Comparison of ENCODE assay signal across 2 cellular contexts in the genomic region with DNA sequence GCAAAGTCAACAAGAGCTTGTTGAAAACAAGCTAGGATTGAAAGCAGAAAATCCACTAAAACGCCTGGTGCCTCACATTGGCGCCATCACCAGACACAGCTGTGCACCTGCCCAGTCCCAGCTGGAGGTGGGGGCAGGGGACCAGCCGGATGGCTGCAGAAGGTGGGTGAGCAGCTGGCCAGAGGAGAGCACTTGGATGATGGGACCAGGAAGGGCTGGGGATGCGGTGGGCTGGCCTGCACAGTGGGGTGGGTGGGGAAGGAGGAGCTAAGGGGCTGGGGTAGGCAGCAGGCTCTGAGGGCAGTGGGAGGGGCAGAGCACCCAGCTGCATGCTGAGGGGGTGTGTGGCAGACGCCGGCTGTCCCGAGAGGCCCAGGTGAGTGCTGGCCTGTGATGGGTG.
TF ChIP-seq lines count a peak whose summit lies in the region.

No MANE protein-coding gene starts in this region.

TF ChIP-seq in HEK293, 187 proteins besides CTCF, POLR2A, EP300 and RAD21 (continued from another document):
- TF ChIP-seq, protein P1, sequence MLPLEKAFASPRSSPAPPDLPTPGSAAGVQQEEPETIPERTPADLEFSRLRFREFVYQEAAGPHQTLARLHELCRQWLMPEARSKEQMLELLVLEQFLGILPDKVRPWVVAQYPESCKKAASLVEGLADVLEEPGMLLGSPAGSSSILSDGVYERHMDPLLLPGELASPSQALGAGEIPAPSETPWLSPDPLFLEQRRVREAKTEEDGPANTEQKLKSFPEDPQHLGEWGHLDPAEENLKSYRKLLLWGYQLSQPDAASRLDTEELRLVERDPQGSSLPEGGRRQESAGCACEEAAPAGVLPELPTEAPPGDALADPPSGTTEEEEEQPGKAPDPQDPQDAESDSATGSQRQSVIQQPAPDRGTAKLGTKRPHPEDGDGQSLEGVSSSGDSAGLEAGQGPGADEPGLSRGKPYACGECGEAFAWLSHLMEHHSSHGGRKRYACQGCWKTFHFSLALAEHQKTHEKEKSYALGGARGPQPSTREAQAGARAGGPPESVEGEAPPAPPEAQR (tag by site-specific recombination; IDR thresholded peaks at IDR 0.05) = no peak
- peak; percentile 15; the same call in 1 of the 2 replicates for TF ChIP-seq ZFHX2 (tag by site-specific recombination; conservative IDR thresholded peaks at IDR 0.05)

TF ChIP-seq in WTC11, 78 proteins besides CTCF, POLR2A, EP300 and RAD21 (continued from another document):
- TF ChIP-seq, protein P2, sequence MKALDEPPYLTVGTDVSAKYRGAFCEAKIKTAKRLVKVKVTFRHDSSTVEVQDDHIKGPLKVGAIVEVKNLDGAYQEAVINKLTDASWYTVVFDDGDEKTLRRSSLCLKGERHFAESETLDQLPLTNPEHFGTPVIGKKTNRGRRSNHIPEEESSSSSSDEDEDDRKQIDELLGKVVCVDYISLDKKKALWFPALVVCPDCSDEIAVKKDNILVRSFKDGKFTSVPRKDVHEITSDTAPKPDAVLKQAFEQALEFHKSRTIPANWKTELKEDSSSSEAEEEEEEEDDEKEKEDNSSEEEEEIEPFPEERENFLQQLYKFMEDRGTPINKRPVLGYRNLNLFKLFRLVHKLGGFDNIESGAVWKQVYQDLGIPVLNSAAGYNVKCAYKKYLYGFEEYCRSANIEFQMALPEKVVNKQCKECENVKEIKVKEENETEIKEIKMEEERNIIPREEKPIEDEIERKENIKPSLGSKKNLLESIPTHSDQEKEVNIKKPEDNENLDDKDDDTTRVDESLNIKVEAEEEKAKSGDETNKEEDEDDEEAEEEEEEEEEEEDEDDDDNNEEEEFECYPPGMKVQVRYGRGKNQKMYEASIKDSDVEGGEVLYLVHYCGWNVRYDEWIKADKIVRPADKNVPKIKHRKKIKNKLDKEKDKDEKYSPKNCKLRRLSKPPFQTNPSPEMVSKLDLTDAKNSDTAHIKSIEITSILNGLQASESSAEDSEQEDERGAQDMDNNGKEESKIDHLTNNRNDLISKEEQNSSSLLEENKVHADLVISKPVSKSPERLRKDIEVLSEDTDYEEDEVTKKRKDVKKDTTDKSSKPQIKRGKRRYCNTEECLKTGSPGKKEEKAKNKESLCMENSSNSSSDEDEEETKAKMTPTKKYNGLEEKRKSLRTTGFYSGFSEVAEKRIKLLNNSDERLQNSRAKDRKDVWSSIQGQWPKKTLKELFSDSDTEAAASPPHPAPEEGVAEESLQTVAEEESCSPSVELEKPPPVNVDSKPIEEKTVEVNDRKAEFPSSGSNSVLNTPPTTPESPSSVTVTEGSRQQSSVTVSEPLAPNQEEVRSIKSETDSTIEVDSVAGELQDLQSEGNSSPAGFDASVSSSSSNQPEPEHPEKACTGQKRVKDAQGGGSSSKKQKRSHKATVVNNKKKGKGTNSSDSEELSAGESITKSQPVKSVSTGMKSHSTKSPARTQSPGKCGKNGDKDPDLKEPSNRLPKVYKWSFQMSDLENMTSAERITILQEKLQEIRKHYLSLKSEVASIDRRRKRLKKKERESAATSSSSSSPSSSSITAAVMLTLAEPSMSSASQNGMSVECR (CRISPR knock-in tag; IDR thresholded peaks at IDR 0.05; ENCODE audit: borderline replicate concordance) = no peak
- TF ChIP-seq, protein P1 (CRISPR knock-in tag; IDR thresholded peaks at IDR 0.05) = no peak
- TF ChIP-seq, protein P3, sequence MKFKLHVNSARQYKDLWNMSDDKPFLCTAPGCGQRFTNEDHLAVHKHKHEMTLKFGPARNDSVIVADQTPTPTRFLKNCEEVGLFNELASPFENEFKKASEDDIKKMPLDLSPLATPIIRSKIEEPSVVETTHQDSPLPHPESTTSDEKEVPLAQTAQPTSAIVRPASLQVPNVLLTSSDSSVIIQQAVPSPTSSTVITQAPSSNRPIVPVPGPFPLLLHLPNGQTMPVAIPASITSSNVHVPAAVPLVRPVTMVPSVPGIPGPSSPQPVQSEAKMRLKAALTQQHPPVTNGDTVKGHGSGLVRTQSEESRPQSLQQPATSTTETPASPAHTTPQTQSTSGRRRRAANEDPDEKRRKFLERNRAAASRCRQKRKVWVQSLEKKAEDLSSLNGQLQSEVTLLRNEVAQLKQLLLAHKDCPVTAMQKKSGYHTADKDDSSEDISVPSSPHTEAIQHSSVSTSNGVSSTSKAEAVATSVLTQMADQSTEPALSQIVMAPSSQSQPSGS (CRISPR knock-in tag; IDR thresholded peaks at IDR 0.05; ENCODE audit: borderline replicate concordance, low read depth) = no peak
- TF ChIP-seq, protein P4, sequence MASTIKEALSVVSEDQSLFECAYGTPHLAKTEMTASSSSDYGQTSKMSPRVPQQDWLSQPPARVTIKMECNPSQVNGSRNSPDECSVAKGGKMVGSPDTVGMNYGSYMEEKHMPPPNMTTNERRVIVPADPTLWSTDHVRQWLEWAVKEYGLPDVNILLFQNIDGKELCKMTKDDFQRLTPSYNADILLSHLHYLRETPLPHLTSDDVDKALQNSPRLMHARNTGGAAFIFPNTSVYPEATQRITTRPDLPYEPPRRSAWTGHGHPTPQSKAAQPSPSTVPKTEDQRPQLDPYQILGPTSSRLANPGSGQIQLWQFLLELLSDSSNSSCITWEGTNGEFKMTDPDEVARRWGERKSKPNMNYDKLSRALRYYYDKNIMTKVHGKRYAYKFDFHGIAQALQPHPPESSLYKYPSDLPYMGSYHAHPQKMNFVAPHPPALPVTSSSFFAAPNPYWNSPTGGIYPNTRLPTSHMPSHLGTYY (CRISPR knock-in tag; IDR thresholded peaks at IDR 0.05) = no peak
- TF ChIP-seq, protein P5, sequence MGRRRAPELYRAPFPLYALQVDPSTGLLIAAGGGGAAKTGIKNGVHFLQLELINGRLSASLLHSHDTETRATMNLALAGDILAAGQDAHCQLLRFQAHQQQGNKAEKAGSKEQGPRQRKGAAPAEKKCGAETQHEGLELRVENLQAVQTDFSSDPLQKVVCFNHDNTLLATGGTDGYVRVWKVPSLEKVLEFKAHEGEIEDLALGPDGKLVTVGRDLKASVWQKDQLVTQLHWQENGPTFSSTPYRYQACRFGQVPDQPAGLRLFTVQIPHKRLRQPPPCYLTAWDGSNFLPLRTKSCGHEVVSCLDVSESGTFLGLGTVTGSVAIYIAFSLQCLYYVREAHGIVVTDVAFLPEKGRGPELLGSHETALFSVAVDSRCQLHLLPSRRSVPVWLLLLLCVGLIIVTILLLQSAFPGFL (CRISPR knock-in tag; IDR thresholded peaks at IDR 0.05; ENCODE audit: borderline replicate concordance) = no peak
- TF ChIP-seq, protein P6, sequence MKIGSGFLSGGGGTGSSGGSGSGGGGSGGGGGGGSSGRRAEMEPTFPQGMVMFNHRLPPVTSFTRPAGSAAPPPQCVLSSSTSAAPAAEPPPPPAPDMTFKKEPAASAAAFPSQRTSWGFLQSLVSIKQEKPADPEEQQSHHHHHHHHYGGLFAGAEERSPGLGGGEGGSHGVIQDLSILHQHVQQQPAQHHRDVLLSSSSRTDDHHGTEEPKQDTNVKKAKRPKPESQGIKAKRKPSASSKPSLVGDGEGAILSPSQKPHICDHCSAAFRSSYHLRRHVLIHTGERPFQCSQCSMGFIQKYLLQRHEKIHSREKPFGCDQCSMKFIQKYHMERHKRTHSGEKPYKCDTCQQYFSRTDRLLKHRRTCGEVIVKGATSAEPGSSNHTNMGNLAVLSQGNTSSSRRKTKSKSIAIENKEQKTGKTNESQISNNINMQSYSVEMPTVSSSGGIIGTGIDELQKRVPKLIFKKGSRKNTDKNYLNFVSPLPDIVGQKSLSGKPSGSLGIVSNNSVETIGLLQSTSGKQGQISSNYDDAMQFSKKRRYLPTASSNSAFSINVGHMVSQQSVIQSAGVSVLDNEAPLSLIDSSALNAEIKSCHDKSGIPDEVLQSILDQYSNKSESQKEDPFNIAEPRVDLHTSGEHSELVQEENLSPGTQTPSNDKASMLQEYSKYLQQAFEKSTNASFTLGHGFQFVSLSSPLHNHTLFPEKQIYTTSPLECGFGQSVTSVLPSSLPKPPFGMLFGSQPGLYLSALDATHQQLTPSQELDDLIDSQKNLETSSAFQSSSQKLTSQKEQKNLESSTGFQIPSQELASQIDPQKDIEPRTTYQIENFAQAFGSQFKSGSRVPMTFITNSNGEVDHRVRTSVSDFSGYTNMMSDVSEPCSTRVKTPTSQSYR (CRISPR knock-in tag; IDR thresholded peaks at IDR 0.05) = no peak
